Comparison of ENCODE assay signal across 30 cellular contexts in genomic region chr20:58205850-58206249, GRCh38. TPM values are rescaled to one million over a fixed set of nuclear protein-coding genes. Genes with fewer than 3 reads are reported as not detected.
A peak's percentile ranks its signal among the peaks of the same experiment; 100 is the strongest.
DNase-seq lines count a peak whose midpoint lies in the region; ATAC-seq, FAIRE-seq and TF ChIP-seq lines count a peak whose summit lies in the region.
"Had no signal": no experiment of that assay in that cellular context is flagged by ENCODE, and none has a peak within 500 bp of the region (broad histone marks: within the 10 kb centered on the region; RNA-seq: fewer than 3 reads in every experiment).

No MANE protein-coding gene starts in this region.

- no CpG with 5 or more reads among the region's 31 CpGs for WGBS in neuronal stem cell (ENCODE audit: extremely low coverage in 2 of 2, insufficient read length in 2 of 2, insufficient replicate concordance in 1 of 2), 2 donors
- no CpG with 5 or more reads among the region's 31 CpGs for WGBS in H9 (ENCODE audit: extremely low coverage, insufficient read length, low lambda C conversion rate)

- no peaks in the 10 kb centered on the region for H3K36me3 Mint-ChIP-seq in H9 (ENCODE audit: insufficient read depth in 1 of 3, low read depth in 3 of 3)
- H3K36me3 Mint-ChIP-seq: CD14-positive monocyte; CD4-positive, alpha-beta memory T cell; CD4-positive, CD25-positive, alpha-beta regulatory T cell; CD8-positive, alpha-beta memory T cell had no signal

- no peak for DNase-seq in HTR-8/SVneo (ENCODE audit: insufficient read length, low spot score)
- DNase-seq in RWPE2 (ENCODE audit: low spot score): peak; percentile 84
- no peak for DNase-seq in neuronal stem cell (ENCODE audit: low spot score)
- DNase-seq in H9: no peak
- DNase-seq in NOMO-1 treated with dmso at 0.1 percent for 144 hours (lab: John Stamatoyannopoulos, UW; ENCODE audit: unreplicated experiment): no peak
- DNase-seq: 8988T; ACHN; BE2C; C1 segment of cervical spinal cord; CD4-positive, alpha-beta memory T cell; CD4-positive, CD25-positive, alpha-beta regulatory T cell; CD8-positive, alpha-beta memory T cell; COR-L47; DMS 273 treated with DMSO at 0.1 percent for 48 hours; DMS153; DMS53; DMS79; DND-41; EL; GDM1 had no signal

- peak; percentile 79 for FAIRE-seq in HTR-8/SVneo (lab: Jason Lieb, UNC)
- FAIRE-seq: A204.1, GM12878, GM12892, GM18507 had no signal

- H2BK15ac ChIP-seq in neuronal stem cell (ENCODE audit: low read length) (no peak overlapping the region), H9 (ENCODE audit: low read depth, low read length) (no peak overlapping the region)

- H3K4me3 ChIP-seq in RWPE2 (ENCODE audit: severe bottlenecking) (no peak overlapping the region), neuronal stem cell (ENCODE audit: low read length in 2 of 2) (no peak overlapping the region)
- H3K4me3 ChIP-seq: BLaER1, GM12878 had no signal

- H3K23ac ChIP-seq in neuronal stem cell (ENCODE audit: low read depth, low read length, poor library complexity) (no peak overlapping the region), H9 (ENCODE audit: insufficient read length, low read depth, low read length) (no peak overlapping the region)

- H2BK5ac ChIP-seq in neuronal stem cell (ENCODE audit: low read length): no peak overlapping the region
- no peak overlapping the region for H2BK5ac ChIP-seq in H9 (ENCODE audit: insufficient read length, low read length)

- H3K27ac Mint-ChIP-seq in H9: no peak overlapping the region
- H3K27ac Mint-ChIP-seq: CD4-positive, CD25-positive, alpha-beta regulatory T cell; CD8-positive, alpha-beta memory T cell had no signal

- H4K8ac ChIP-seq in neuronal stem cell (ENCODE audit: low read depth, low read length) (no peak overlapping the region), H9 (replicated peaks; ENCODE audit: insufficient read length, low read depth, low read length) (no peak overlapping the region)

- no peak overlapping the region for H4K91ac ChIP-seq in neuronal stem cell (ENCODE audit: low read depth, low read length, poor library complexity)
- H4K91ac ChIP-seq in H9 (ENCODE audit: insufficient read length, low read depth, low read length): no peak overlapping the region

- no peak overlapping the region for H2BK20ac ChIP-seq in H9 (ENCODE audit: low read depth, low read length, poor library complexity, severe bottlenecking)

- no peaks in the 10 kb centered on the region for H4K20me1 ChIP-seq in H9 (ENCODE audit: control insufficient read depth, insufficient read depth, insufficient read length)
- H4K20me1 ChIP-seq: BLaER1 had no signal

- no peak overlapping the region for H3T11ph ChIP-seq in H9 (ENCODE audit: low read length)

- H3K9me3 Mint-ChIP-seq in H9: no peaks in the 10 kb centered on the region; a peak in 2 of 5 replicates
- H3K9me3 Mint-ChIP-seq: CD4-positive, CD25-positive, alpha-beta regulatory T cell had no signal

- no peak for TF ChIP-seq CTCF in RWPE2 (IDR thresholded peaks at IDR 0.05; ENCODE audit: poor library complexity, severe bottlenecking)
- TF ChIP-seq CTCF in H9 (conservative IDR thresholded peaks at IDR 0.05): no peak

- H3K36me3 ChIP-seq in RWPE2 (ENCODE audit: low read depth) (no peaks in the 10 kb centered on the region), neuronal stem cell (replicated peaks in 1 of 2; ENCODE audit: control insufficient read depth in 2 of 2, insufficient read depth in 2 of 2, low read length in 2 of 2) (no peaks in the 10 kb centered on the region)
- H3K36me3 ChIP-seq: BE2C, BLaER1 had no signal

- H2BK120ac ChIP-seq in neuronal stem cell (ENCODE audit: low read depth, low read length): no peak overlapping the region
- H2BK120ac ChIP-seq in H9 (ENCODE audit: low read depth, low read length, poor library complexity, severe bottlenecking): no peak overlapping the region

- no peaks in the 10 kb centered on the region for H3K4me1 ChIP-seq in RWPE2 (ENCODE audit: insufficient read depth, poor library complexity, severe bottlenecking)
- peaks cover 0 to 1% of the 10 kb centered on the region in 2 donors for H3K4me1 ChIP-seq in neuronal stem cell (ENCODE audit: control insufficient read depth in 2 of 2, insufficient read depth in 1 of 2, low read depth in 1 of 2, low read length in 2 of 2)
- no peaks in the 10 kb centered on the region for H3K4me1 ChIP-seq in H9 (ENCODE audit: insufficient read depth, low read length)
- H3K4me1 ChIP-seq: BE2C, BLaER1 had no signal

- no peak overlapping the region for H4K5ac ChIP-seq in H9 (ENCODE audit: insufficient read length, low read depth, low read length)

- H3K56ac ChIP-seq in H9 (ENCODE audit: insufficient read length, low read depth, low read length): no peak overlapping the region

- H3K4ac ChIP-seq in neuronal stem cell (ENCODE audit: low read length) (no peak overlapping the region), H9 (ENCODE audit: low read depth, low read length) (no peak overlapping the region)

- H3K27ac ChIP-seq in RWPE2 (ENCODE audit: poor library complexity, severe bottlenecking) (no peak overlapping the region), neuronal stem cell (replicated peaks; ENCODE audit: low read length) (no peak overlapping the region), H9 (ENCODE audit: insufficient read length, low read depth, low read length) (no peak overlapping the region)
- H3K27ac ChIP-seq: BLaER1 had no signal

- no peaks in the 10 kb centered on the region for H3K23me2 ChIP-seq in H9 (ENCODE audit: insufficient read length, low read depth, low read length, poor library complexity, severe bottlenecking)

- H3K4me2 ChIP-seq in neuronal stem cell (ENCODE audit: insufficient read depth, low read length, poor library complexity, severe bottlenecking): no peak overlapping the region
- H3K4me2 ChIP-seq in H9 (ENCODE audit: insufficient read depth, insufficient read length, low read length): no peak overlapping the region
- H3K4me2 ChIP-seq: BLaER1 had no signal

- H2BK12ac ChIP-seq in neuronal stem cell (ENCODE audit: low read length) (no peak overlapping the region), H9 (ENCODE audit: insufficient read length, low read depth, low read length) (no peak overlapping the region)

- peaks cover 8% of the 10 kb centered on the region for H3K27me3 Mint-ChIP-seq in H9 (ENCODE audit: low read depth)

- H3K4me3 Mint-ChIP-seq in H9: no peak overlapping the region
- H3K4me3 Mint-ChIP-seq: CD14-positive monocyte; CD4-positive, alpha-beta memory T cell; CD4-positive, CD25-positive, alpha-beta regulatory T cell; CD8-positive, alpha-beta memory T cell had no signal

- H3K79me2 ChIP-seq in H9 (ENCODE audit: insufficient read depth, low read length): no peaks in the 10 kb centered on the region

- H3K9ac ChIP-seq in neuronal stem cell (ENCODE audit: low read depth, low read length, poor library complexity): no peak overlapping the region
- no peak overlapping the region for H3K9ac ChIP-seq in H9 (ENCODE audit: extremely low read depth, insufficient read length, low read length)
- H3K9ac ChIP-seq: BLaER1 had no signal

- no peaks in the 10 kb centered on the region for H3K9me3 ChIP-seq in RWPE2 (ENCODE audit: severe bottlenecking)
- H3K9me3 ChIP-seq in neuronal stem cell (replicated peaks in 1 of 2; ENCODE audit: control insufficient read depth in 2 of 2, insufficient read depth in 1 of 2, low read depth in 1 of 2, low read length in 2 of 2): no peaks in the 10 kb centered on the region
- H3K9me3 ChIP-seq in H9 (ENCODE audit: control insufficient read depth, low read depth, low read length): no peaks in the 10 kb centered on the region
- H3K9me3 ChIP-seq: BE2C, BLaER1 had no signal

- H2AFZ ChIP-seq in neuronal stem cell (ENCODE audit: low read length) (no peak overlapping the region), H9 (ENCODE audit: low read length) (no peak overlapping the region)

- no peak overlapping the region for H2AK5ac ChIP-seq in neuronal stem cell (ENCODE audit: low read depth, low read length)
- no peak overlapping the region for H2AK5ac ChIP-seq in H9 (ENCODE audit: insufficient read length, low read length)

- H3K79me1 ChIP-seq in neuronal stem cell (ENCODE audit: low read depth, low read length) (no peaks in the 10 kb centered on the region), H9 (ENCODE audit: insufficient read depth, low read depth, low read length, poor library complexity, severe bottlenecking) (no peaks in the 10 kb centered on the region)

- peaks cover 0 to 3% of the 10 kb centered on the region in 2 experiments; a peak in 1 of 4 replicates for H3K4me1 Mint-ChIP-seq in H9

- no peak for ATAC-seq in RWPE2 (ENCODE audit: low read depth)
- ATAC-seq: GM12878 had no signal

- H3K27me3 ChIP-seq in RWPE2 (ENCODE audit: insufficient read depth, poor library complexity, severe bottlenecking) (no peaks in the 10 kb centered on the region), neuronal stem cell (ENCODE audit: control insufficient read depth in 3 of 3, insufficient read depth in 3 of 3, low read depth in 1 of 3, low read length in 3 of 3) (peaks cover 0 to 9% (median 0%) of the 10 kb centered on the region in 3 experiments), H9 (ENCODE audit: insufficient read depth, low read length) (no peaks in the 10 kb centered on the region)
- H3K27me3 ChIP-seq: BE2C, BLaER1 had no signal

- H3K14ac ChIP-seq in neuronal stem cell (ENCODE audit: low read length) (peak overlapping the region; percentile 25), H9 (ENCODE audit: insufficient read depth, low read length) (no peak overlapping the region)

- peak overlapping the region; percentile 13 for H3K18ac ChIP-seq in neuronal stem cell (ENCODE audit: low read length)
- H3K18ac ChIP-seq in H9 (ENCODE audit: insufficient read length, low read depth, low read length): no peak overlapping the region

RNA-seq across cellular contexts. Expression of gene ANKRD60, which starts 22.6 kb away (rescaled TPM):
- polyA plus RNA-seq in neuronal stem cell (2013, experiment 1 of 2): not detected
- not detected for polyA plus RNA-seq in neuronal stem cell (2013, experiment 2 of 2)
- total RNA-seq in H9 (2021): not detected in 2 replicates
- total RNA-seq: A673; CD4-positive, alpha-beta memory T cell; CD4-positive, CD25-positive, alpha-beta regulatory T cell; CD8-positive, alpha-beta memory T cell; Daoy; G401; GM12878 had no signal
- polyA plus RNA-seq: AG04450; CD14-positive monocyte; CD4-positive, alpha-beta memory T cell; CD4-positive, CD25-positive, alpha-beta regulatory T cell; CD8-positive, alpha-beta memory T cell; GM12878 had no signal
